ENCODE assay signal across 3 cellular contexts in the genomic region with DNA sequence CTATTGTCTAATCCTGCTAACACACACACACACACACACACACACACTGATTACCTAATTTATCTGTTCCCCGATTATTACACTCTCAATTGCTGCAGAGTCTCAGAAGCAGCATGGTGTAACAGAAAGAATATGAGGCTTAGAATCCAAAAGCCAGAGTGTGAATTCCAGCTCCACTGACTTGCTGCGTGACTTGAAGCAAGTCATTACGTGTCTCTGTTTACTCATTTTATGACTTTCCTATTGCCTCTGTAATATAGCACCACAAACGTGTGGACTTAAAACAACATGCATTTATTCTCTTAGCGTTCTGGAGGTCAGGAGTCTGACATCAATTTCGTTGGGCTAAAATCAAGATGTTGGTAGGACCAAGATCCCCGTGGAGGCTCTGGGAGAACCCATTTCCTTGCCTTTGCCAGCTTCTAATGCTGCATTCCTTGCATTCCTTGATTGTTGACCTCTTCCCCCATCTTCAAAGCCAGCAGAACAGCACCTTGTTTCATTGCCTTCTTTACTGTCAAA.
TF ChIP-seq lines count a peak whose summit lies in the region.

No MANE protein-coding gene starts in this region.

TF ChIP-seq in SK-N-SH, 30 proteins besides CTCF, POLR2A, EP300 and RAD21:
- TF ChIP-seq, protein P1, sequence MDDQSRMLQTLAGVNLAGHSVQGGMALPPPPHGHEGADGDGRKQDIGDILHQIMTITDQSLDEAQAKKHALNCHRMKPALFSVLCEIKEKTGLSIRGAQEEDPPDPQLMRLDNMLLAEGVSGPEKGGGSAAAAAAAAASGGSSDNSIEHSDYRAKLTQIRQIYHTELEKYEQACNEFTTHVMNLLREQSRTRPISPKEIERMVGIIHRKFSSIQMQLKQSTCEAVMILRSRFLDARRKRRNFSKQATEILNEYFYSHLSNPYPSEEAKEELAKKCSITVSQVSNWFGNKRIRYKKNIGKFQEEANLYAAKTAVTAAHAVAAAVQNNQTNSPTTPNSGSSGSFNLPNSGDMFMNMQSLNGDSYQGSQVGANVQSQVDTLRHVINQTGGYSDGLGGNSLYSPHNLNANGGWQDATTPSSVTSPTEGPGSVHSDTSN (IDR thresholded peaks at IDR 0.05), result no peak
- TF ChIP-seq YY1 (IDR thresholded peaks at IDR 0.05; ENCODE audit: low read depth) (no peak), USF1 (IDR thresholded peaks at IDR 0.05; ENCODE audit: borderline replicate concordance, low read depth) (no peak), GATA2 (CRISPR knock-in tag; IDR thresholded peaks at IDR 0.05) (no peak), RXRA (IDR thresholded peaks at IDR 0.05; ENCODE audit: borderline replicate concordance, low read depth) (no peak), TEAD4 (IDR thresholded peaks at IDR 0.05; ENCODE audit: borderline replicate concordance, insufficient read depth) (0 out of 2 replicates have a peak, but pooled peaks have one; percentile 53)

TF ChIP-seq in SK-N-SH treated with all-trans-retinoic acid at 6 μM for 48 hours, 23 proteins besides CTCF, POLR2A, EP300 and RAD21:
- no peak for TF ChIP-seq TSHZ2 (CRISPR knock-in tag; IDR thresholded peaks at IDR 0.05)

TF ChIP-seq in H1, 55 proteins besides CTCF, POLR2A, EP300 and RAD21:
- TF ChIP-seq POLR2AphosphoS5 (IDR thresholded peaks at IDR 0.05; ENCODE audit: low read depth, low read length), result no peak
- no peak for TF ChIP-seq HDAC2 (IDR thresholded peaks at IDR 0.05; ENCODE audit: borderline replicate concordance in 1 of 2, low read depth in 2 of 2, low read length in 2 of 2)
- TF ChIP-seq RBBP5 (IDR thresholded peaks at IDR 0.05; ENCODE audit: borderline replicate concordance, low read depth, low read length), result peak; percentile 79
- TF ChIP-seq TEAD4 (IDR thresholded peaks at IDR 0.05; ENCODE audit: low read depth, low read length), result peak; percentile 99
- no peak for TF ChIP-seq SIX5 (IDR thresholded peaks at IDR 0.05; ENCODE audit: low read depth, low read length)
- TF ChIP-seq TCF12 (IDR thresholded peaks at IDR 0.05; ENCODE audit: low read depth, low read length), result no peak
- no peak for TF ChIP-seq SRF (IDR thresholded peaks at IDR 0.05; ENCODE audit: low read depth, low read length)
- peak; percentile 69; the same call in 1 of the 2 replicates for TF ChIP-seq SP1 (IDR thresholded peaks at IDR 0.05; ENCODE audit: low read depth, low read length)
- TF ChIP-seq BRCA1 (IDR thresholded peaks at IDR 0.05; ENCODE audit: low read depth, low read length), result no peak
- TF ChIP-seq RXRA (IDR thresholded peaks at IDR 0.05; ENCODE audit: insufficient read depth, low read depth, low read length), result no peak
- TF ChIP-seq FOSL1 (IDR thresholded peaks at IDR 0.05; ENCODE audit: insufficient read depth, low read depth, low read length), result no peak
- TF ChIP-seq SIN3A (conservative IDR thresholded peaks at IDR 0.05 in 1 of 2, IDR thresholded peaks at IDR 0.05 in 1 of 2; ENCODE audit: low read depth in 1 of 2, low read length in 2 of 2), result no peak
- TF ChIP-seq MAFK (IDR thresholded peaks at IDR 0.05; ENCODE audit: low read depth, low read length), result no peak
- no peak for TF ChIP-seq GABPA (IDR thresholded peaks at IDR 0.05; ENCODE audit: borderline replicate concordance, insufficient read depth, low read length)
- no peak for TF ChIP-seq NRF1 (IDR thresholded peaks at IDR 0.05; ENCODE audit: low read depth, low read length)
- TF ChIP-seq SAP30 (IDR thresholded peaks at IDR 0.05; ENCODE audit: insufficient read depth, insufficient replicate concordance, low read length), result no peak
- TF ChIP-seq KDM5A (IDR thresholded peaks at IDR 0.05; ENCODE audit: low read length), result no peak
- TF ChIP-seq YY1 (IDR thresholded peaks at IDR 0.05; ENCODE audit: low read depth, low read length), result peak; percentile 51; the same call in 1 of the 2 replicates
- TF ChIP-seq HDAC6 (IDR thresholded peaks at IDR 0.05; ENCODE audit: low read depth, low read length), result no peak
- TF ChIP-seq, protein P2, sequence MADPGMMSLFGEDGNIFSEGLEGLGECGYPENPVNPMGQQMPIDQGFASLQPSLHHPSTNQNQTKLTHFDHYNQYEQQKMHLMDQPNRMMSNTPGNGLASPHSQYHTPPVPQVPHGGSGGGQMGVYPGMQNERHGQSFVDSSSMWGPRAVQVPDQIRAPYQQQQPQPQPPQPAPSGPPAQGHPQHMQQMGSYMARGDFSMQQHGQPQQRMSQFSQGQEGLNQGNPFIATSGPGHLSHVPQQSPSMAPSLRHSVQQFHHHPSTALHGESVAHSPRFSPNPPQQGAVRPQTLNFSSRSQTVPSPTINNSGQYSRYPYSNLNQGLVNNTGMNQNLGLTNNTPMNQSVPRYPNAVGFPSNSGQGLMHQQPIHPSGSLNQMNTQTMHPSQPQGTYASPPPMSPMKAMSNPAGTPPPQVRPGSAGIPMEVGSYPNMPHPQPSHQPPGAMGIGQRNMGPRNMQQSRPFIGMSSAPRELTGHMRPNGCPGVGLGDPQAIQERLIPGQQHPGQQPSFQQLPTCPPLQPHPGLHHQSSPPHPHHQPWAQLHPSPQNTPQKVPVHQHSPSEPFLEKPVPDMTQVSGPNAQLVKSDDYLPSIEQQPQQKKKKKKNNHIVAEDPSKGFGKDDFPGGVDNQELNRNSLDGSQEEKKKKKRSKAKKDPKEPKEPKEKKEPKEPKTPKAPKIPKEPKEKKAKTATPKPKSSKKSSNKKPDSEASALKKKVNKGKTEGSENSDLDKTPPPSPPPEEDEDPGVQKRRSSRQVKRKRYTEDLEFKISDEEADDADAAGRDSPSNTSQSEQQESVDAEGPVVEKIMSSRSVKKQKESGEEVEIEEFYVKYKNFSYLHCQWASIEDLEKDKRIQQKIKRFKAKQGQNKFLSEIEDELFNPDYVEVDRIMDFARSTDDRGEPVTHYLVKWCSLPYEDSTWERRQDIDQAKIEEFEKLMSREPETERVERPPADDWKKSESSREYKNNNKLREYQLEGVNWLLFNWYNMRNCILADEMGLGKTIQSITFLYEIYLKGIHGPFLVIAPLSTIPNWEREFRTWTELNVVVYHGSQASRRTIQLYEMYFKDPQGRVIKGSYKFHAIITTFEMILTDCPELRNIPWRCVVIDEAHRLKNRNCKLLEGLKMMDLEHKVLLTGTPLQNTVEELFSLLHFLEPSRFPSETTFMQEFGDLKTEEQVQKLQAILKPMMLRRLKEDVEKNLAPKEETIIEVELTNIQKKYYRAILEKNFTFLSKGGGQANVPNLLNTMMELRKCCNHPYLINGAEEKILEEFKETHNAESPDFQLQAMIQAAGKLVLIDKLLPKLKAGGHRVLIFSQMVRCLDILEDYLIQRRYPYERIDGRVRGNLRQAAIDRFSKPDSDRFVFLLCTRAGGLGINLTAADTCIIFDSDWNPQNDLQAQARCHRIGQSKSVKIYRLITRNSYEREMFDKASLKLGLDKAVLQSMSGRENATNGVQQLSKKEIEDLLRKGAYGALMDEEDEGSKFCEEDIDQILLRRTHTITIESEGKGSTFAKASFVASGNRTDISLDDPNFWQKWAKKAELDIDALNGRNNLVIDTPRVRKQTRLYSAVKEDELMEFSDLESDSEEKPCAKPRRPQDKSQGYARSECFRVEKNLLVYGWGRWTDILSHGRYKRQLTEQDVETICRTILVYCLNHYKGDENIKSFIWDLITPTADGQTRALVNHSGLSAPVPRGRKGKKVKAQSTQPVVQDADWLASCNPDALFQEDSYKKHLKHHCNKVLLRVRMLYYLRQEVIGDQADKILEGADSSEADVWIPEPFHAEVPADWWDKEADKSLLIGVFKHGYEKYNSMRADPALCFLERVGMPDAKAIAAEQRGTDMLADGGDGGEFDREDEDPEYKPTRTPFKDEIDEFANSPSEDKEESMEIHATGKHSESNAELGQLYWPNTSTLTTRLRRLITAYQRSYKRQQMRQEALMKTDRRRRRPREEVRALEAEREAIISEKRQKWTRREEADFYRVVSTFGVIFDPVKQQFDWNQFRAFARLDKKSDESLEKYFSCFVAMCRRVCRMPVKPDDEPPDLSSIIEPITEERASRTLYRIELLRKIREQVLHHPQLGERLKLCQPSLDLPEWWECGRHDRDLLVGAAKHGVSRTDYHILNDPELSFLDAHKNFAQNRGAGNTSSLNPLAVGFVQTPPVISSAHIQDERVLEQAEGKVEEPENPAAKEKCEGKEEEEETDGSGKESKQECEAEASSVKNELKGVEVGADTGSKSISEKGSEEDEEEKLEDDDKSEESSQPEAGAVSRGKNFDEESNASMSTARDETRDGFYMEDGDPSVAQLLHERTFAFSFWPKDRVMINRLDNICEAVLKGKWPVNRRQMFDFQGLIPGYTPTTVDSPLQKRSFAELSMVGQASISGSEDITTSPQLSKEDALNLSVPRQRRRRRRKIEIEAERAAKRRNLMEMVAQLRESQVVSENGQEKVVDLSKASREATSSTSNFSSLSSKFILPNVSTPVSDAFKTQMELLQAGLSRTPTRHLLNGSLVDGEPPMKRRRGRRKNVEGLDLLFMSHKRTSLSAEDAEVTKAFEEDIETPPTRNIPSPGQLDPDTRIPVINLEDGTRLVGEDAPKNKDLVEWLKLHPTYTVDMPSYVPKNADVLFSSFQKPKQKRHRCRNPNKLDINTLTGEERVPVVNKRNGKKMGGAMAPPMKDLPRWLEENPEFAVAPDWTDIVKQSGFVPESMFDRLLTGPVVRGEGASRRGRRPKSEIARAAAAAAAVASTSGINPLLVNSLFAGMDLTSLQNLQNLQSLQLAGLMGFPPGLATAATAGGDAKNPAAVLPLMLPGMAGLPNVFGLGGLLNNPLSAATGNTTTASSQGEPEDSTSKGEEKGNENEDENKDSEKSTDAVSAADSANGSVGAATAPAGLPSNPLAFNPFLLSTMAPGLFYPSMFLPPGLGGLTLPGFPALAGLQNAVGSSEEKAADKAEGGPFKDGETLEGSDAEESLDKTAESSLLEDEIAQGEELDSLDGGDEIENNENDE (IDR thresholded peaks at IDR 0.05; ENCODE audit: insufficient replicate concordance, low read length), result no peak
- no peak for TF ChIP-seq EGR1 (IDR thresholded peaks at IDR 0.05; ENCODE audit: borderline replicate concordance, low read depth, low read length)
- TF ChIP-seq CHD1 (IDR thresholded peaks at IDR 0.05; ENCODE audit: low read depth, low read length), result no peak
- TF ChIP-seq RFX5 (IDR thresholded peaks at IDR 0.05; ENCODE audit: borderline replicate concordance, low read depth, low read length), result no peak
- no peak for TF ChIP-seq EZH2 (IDR thresholded peaks at IDR 0.05; ENCODE audit: low read depth, low read length, severe bottlenecking)
- peak; percentile 23 for TF ChIP-seq ASH2L (IDR thresholded peaks at IDR 0.05; ENCODE audit: low read length)
- no peak for TF ChIP-seq CEBPB (IDR thresholded peaks at IDR 0.05; ENCODE audit: low read depth, low read length)
- TF ChIP-seq USF2 (IDR thresholded peaks at IDR 0.05; ENCODE audit: low read length), result no peak
- TF ChIP-seq JUN (IDR thresholded peaks at IDR 0.05; ENCODE audit: low read depth, low read length), result no peak
- TF ChIP-seq TAF7 (optimal IDR thresholded peaks at IDR 0.05; ENCODE audit: borderline replicate concordance, low read depth, low read length), result no peak
- TF ChIP-seq KDM1A (IDR thresholded peaks at IDR 0.05; ENCODE audit: borderline replicate concordance, low read length), result peak; percentile 32; the same call in 1 of the 2 replicates
- TF ChIP-seq, protein P3, sequence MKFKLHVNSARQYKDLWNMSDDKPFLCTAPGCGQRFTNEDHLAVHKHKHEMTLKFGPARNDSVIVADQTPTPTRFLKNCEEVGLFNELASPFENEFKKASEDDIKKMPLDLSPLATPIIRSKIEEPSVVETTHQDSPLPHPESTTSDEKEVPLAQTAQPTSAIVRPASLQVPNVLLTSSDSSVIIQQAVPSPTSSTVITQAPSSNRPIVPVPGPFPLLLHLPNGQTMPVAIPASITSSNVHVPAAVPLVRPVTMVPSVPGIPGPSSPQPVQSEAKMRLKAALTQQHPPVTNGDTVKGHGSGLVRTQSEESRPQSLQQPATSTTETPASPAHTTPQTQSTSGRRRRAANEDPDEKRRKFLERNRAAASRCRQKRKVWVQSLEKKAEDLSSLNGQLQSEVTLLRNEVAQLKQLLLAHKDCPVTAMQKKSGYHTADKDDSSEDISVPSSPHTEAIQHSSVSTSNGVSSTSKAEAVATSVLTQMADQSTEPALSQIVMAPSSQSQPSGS (IDR thresholded peaks at IDR 0.05; ENCODE audit: low read length), result no peak
- TF ChIP-seq PHF8 (conservative IDR thresholded peaks at IDR 0.05; ENCODE audit: low read depth, low read length), result no peak
- TF ChIP-seq SP4 (IDR thresholded peaks at IDR 0.05; ENCODE audit: low read length), result no peak
- no peak for TF ChIP-seq NANOG (IDR thresholded peaks at IDR 0.05; ENCODE audit: insufficient read depth, low read depth, low read length, poor library complexity, severe bottlenecking)
TF ChIP-seq in H1: peak in this region for 6.
